14 cellular contexts compared by ENCODE assay signal in genomic region chr20:57660510-57661199, GRCh38. TPM values are rescaled to one million over a fixed set of nuclear protein-coding genes. Genes with fewer than 3 reads are reported as not detected.
A peak's percentile ranks its signal among the peaks of the same experiment; 100 is the strongest.
DNase-seq lines count a peak whose midpoint lies in the region; ATAC-seq and TF ChIP-seq lines count a peak whose summit lies in the region.
"Had no signal": no experiment of that assay in that cellular context is flagged by ENCODE, and none has a peak within 500 bp of the region (broad histone marks: within the 10 kb centered on the region; RNA-seq: fewer than 3 reads in every experiment).

No MANE protein-coding gene starts in this region.

- peaks cover 25% of the 10 kb centered on the region for H3K4me1 Mint-ChIP-seq in activated naive CD4-positive, alpha-beta T cell treated with anti-CD3 and anti-CD28 coated beads, Interleukin-2, amount 10 ng/mL, durations not matched to agents 7 days and 5 days

- no peak overlapping the region for H3K27ac Mint-ChIP-seq in activated naive CD4-positive, alpha-beta T cell treated with anti-CD3 and anti-CD28 coated beads, Interleukin-2, amount 10 ng/mL, durations not matched to agents 7 days and 5 days
- H3K27ac Mint-ChIP-seq: activated CD4-positive, alpha-beta T cell treated with anti-CD3 and anti-CD28 coated beads, Interleukin-2, amount 10 ng/mL, durations not matched to agents 24 days and 14 days had no signal

- H3K9me3 Mint-ChIP-seq in activated naive CD4-positive, alpha-beta T cell treated with anti-CD3 and anti-CD28 coated beads, Interleukin-2, amount 10 ng/mL, durations not matched to agents 7 days and 5 days = peaks cover 6% of the 10 kb centered on the region
- H3K9me3 Mint-ChIP-seq: nephron progenitor cell had no signal

- DNase-seq in activated naive CD4-positive, alpha-beta T cell treated with anti-CD3 and anti-CD28 coated beads, Interleukin-2, amount 10 ng/mL, durations not matched to agents 7 days and 5 days = peak; percentile 14
- no peak for DNase-seq in activated naive CD4-positive, alpha-beta T cell treated with Interleukin-2 at 50 U/mL for 16 hours
- DNase-seq in caudate nucleus (lab: John Stamatoyannopoulos, UW) (no peak), omental fat pad (ENCODE audit: low spot score) (peak; percentile 6), upper lobe of right lung (peak; percentile 43), NK-92 (lab: John Stamatoyannopoulos, UW; ENCODE audit: unreplicated experiment) (no peak), NCI-H146 treated with DMSO at 0.1 percent for 48 hours (lab: John Stamatoyannopoulos, UW; ENCODE audit: unreplicated experiment) (no peak)
- DNase-seq: activated CD4-positive, alpha-beta T cell treated with anti-CD3 and anti-CD28 coated beads, Interleukin-2, amount 10 ng/mL, durations not matched to agents 24 days and 14 days; central memory CD4-positive, alpha-beta T cell; DMS153; NCI-H2227 treated with DMSO at 0.1 percent for 48 hours; nephron progenitor cell; OCI-M1 had no signal

- H3K4me1 ChIP-seq in upper lobe of right lung = no peaks in the 10 kb centered on the region

- TF ChIP-seq CTCF in omental fat pad (IDR thresholded peaks at IDR 0.05) = no peak
- TF ChIP-seq CTCF in upper lobe of right lung (IDR thresholded peaks at IDR 0.05) = no peak

- ATAC-seq in omental fat pad (ENCODE audit: low FRiP score) (no peak), upper lobe of right lung (no peak), HG02852 (IDR thresholded peaks at IDR 0.05; ENCODE audit: unreplicated experiment) (no peak)

- H3K36me3 Mint-ChIP-seq in activated naive CD4-positive, alpha-beta T cell treated with anti-CD3 and anti-CD28 coated beads, Interleukin-2, amount 10 ng/mL, durations not matched to agents 7 days and 5 days = peaks cover 3% of the 10 kb centered on the region

- peak overlapping the region; percentile 59 for H3K27ac ChIP-seq in caudate nucleus (ENCODE audit: low read depth, low read length)
- no peak overlapping the region for H3K27ac ChIP-seq in upper lobe of right lung

- H3K4me3 Mint-ChIP-seq in activated naive CD4-positive, alpha-beta T cell treated with anti-CD3 and anti-CD28 coated beads, Interleukin-2, amount 10 ng/mL, durations not matched to agents 7 days and 5 days = no peak overlapping the region
- H3K4me3 Mint-ChIP-seq: activated CD4-positive, alpha-beta T cell treated with anti-CD3 and anti-CD28 coated beads, Interleukin-2, amount 10 ng/mL, durations not matched to agents 24 days and 14 days; nephron progenitor cell had no signal

- no peaks in the 10 kb centered on the region for H3K9me3 ChIP-seq in upper lobe of right lung

- intact Hi-C loops in upper lobe of right lung (cut with DNase I) = no loop called here

- H3K27me3 ChIP-seq in upper lobe of right lung = no peaks in the 10 kb centered on the region

- peaks cover 9% of the 10 kb centered on the region for H3K36me3 ChIP-seq in upper lobe of right lung

- CTCF ChIA-PET in activated naive CD4-positive, alpha-beta T cell treated with anti-CD3 and anti-CD28 coated beads, Interleukin-2, amount 10 ng/mL, durations not matched to agents 7 days and 5 days (lab: Charles Lee) = interaction anchor here (1.5 kb wide), 1 partner anchor 8 kb away, joined by 4 read pairs; no protein-coding TSS in a partner anchor

- H3K27me3 Mint-ChIP-seq in activated naive CD4-positive, alpha-beta T cell treated with anti-CD3 and anti-CD28 coated beads, Interleukin-2, amount 10 ng/mL, durations not matched to agents 7 days and 5 days = peaks cover 24% of the 10 kb centered on the region
- H3K27me3 Mint-ChIP-seq: activated CD4-positive, alpha-beta T cell treated with anti-CD3 and anti-CD28 coated beads, Interleukin-2, amount 10 ng/mL, durations not matched to agents 24 days and 14 days had no signal

- no peak overlapping the region for H3K4me3 ChIP-seq in upper lobe of right lung

RNA-seq across cellular contexts. Expression of gene ZBP1, which starts 40.4 kb away (rescaled TPM):
- under 1 TPM in 3 of 4 donors, not detected in 1; 0.28 to 0.84 (median 0.56) TPM for total RNA-seq in omental fat pad
- total RNA-seq in upper lobe of right lung = 2.7 TPM

RNA-seq across cellular contexts. Expression of gene PMEPA1, which starts 49.2 kb away (rescaled TPM):
- total RNA-seq in omental fat pad (10 to 100 TPM; 10.4 to 42.7 (median 18.9) TPM), upper lobe of right lung (49.1 TPM)

Comparison
In these comparisons a context has a peak if more than half of its experiments do, and no peak if none do; other contexts are left out.
1. DNase-seq: peak in activated naive CD4-positive, alpha-beta T cell treated with anti-CD3 and anti-CD28 coated beads, Interleukin-2, amount 10 ng/mL, durations not matched to agents 7 days and 5 days (single experiment), omental fat pad (single experiment) and upper lobe of right lung (single experiment); none in activated naive CD4-positive, alpha-beta T cell treated with Interleukin-2 at 50 U/mL for 16 hours (single experiment), caudate nucleus (0 of 61), NK-92 (single experiment) and NCI-H146 treated with DMSO at 0.1 percent for 48 hours (single experiment).